In genomic region chr2:167784071-167784400, GRCh38 we compare ENCODE assay signal across 24 cellular contexts.
DNase-seq lines count a peak whose midpoint lies in the region; ATAC-seq, FAIRE-seq and TF ChIP-seq lines count a peak whose summit lies in the region.
"Had no signal": no experiment of that assay in that cellular context is flagged by ENCODE, and none has a peak within 500 bp of the region (broad histone marks: within the 10 kb centered on the region; RNA-seq: fewer than 3 reads in every experiment).

No MANE protein-coding gene starts in this region.

- H3K4me1 ChIP-seq in astrocyte (ENCODE audit: insufficient read depth, low read length) = peaks cover 15% of the 10 kb centered on the region
- H3K4me1 ChIP-seq in mesendoderm (ENCODE audit: control insufficient read depth, low read depth, low read length) = peaks cover 10% of the 10 kb centered on the region
- H3K4me1 ChIP-seq: ascending aorta had no signal

- H3K9me3 Mint-ChIP-seq in astrocyte (ENCODE audit: unreplicated experiment) (no peaks in the 10 kb centered on the region), type B pancreatic cell (no peaks in the 10 kb centered on the region)

- H3K4me3 Mint-ChIP-seq in astrocyte (ENCODE audit: unreplicated experiment) (no peak overlapping the region), type B pancreatic cell (peak overlapping the region; percentile 3)

- H3K27me3 Mint-ChIP-seq in astrocyte (ENCODE audit: low read depth, unreplicated experiment) (no peaks in the 10 kb centered on the region), type B pancreatic cell (no peaks in the 10 kb centered on the region)

- CTCF ChIA-PET in HEK293T (lab: Yijun Ruan, JAX) = no interaction called here

- H4K20me1 ChIP-seq in astrocyte (ENCODE audit: insufficient read depth, low read length) = no peaks in the 10 kb centered on the region

- no peaks in the 10 kb centered on the region for H3K9me3 ChIP-seq in astrocyte (ENCODE audit: insufficient read depth, low read depth, low read length)
- H3K9me3 ChIP-seq: ascending aorta had no signal

- H2BK5ac ChIP-seq in mesendoderm (ENCODE audit: low read length) = no peak overlapping the region

- WGBS in mesendoderm (ENCODE audit: extremely low coverage, insufficient coverage, low lambda C conversion rate) = no CpG with 5 or more reads among the region's 3 CpGs

- H3K4ac ChIP-seq in mesendoderm (ENCODE audit: low read depth, low read length) = no peak overlapping the region

- peak overlapping the region; percentile 95 for H3K27ac Mint-ChIP-seq in astrocyte (ENCODE audit: unreplicated experiment)
- H3K27ac Mint-ChIP-seq in type B pancreatic cell = peak overlapping the region; percentile 54

- H3K27me3 ChIP-seq in astrocyte (ENCODE audit: insufficient read depth, low read length) = no peaks in the 10 kb centered on the region
- no peaks in the 10 kb centered on the region for H3K27me3 ChIP-seq in mesendoderm (ENCODE audit: insufficient read depth, low read length, poor library complexity)
- H3K27me3 ChIP-seq: ascending aorta had no signal

- H3K56ac ChIP-seq in mesendoderm (ENCODE audit: low read length) = peak overlapping the region; percentile 26

- H3K79me2 ChIP-seq in astrocyte (ENCODE audit: insufficient read depth, low read length) (no peaks in the 10 kb centered on the region), mesendoderm (ENCODE audit: control insufficient read depth, insufficient read depth, low read length) (no peaks in the 10 kb centered on the region)
- H3K79me2 ChIP-seq: parathyroid adenoma had no signal

- H2BK120ac ChIP-seq in mesendoderm (ENCODE audit: low read depth, low read length) = no peak overlapping the region

- peak; percentile 13 for DNase-seq in NCI-H1092 treated with DMSO at 0.1 percent for 48 hours (lab: John Stamatoyannopoulos, UW)
- DNase-seq in NCI-H1092 (lab: John Stamatoyannopoulos, UW) = no peak
- no peak for DNase-seq in astrocyte (ENCODE audit: low read depth)
- DNase-seq in mesendoderm = no peak
- DNase-seq in type B pancreatic cell (ENCODE audit: extremely low spot score, unreplicated experiment) = no peak
- DNase-seq in NK-92 (lab: John Stamatoyannopoulos, UW; ENCODE audit: unreplicated experiment) = no peak
- no peak for DNase-seq in HEK293T (ENCODE audit: extremely low spot score)
- DNase-seq: activated CD4-positive, alpha-beta T cell treated with anti-CD3 and anti-CD28 coated beads, Interleukin-2, amount 50 U/mL, for 4 hours; activated naive CD4-positive, alpha-beta T cell treated with Interleukin-2 at 50 U/mL for 16 hours; activated T-cell treated with anti-CD3 and anti-CD28 coated beads for 4 hours; Calu3; cortex of kidney; Kasumi-1; left ventricle myocardium superior; NCI-H1694; NCI-H345; small intestine; stimulated activated CD8-positive, alpha-beta memory T cell treated with anti-CD3 and anti-CD28 coated beads, Interleukin-4, amount 100 ng/mL, for 48 hours had no signal

- no peaks in the 10 kb centered on the region for H3K79me1 ChIP-seq in mesendoderm (ENCODE audit: low read length)

- no peaks in the 10 kb centered on the region for H3K36me3 ChIP-seq in astrocyte (ENCODE audit: insufficient read depth, low read length)
- H3K36me3 ChIP-seq in mesendoderm (ENCODE audit: control insufficient read depth, insufficient read depth, low read length) = no peaks in the 10 kb centered on the region
- H3K36me3 ChIP-seq: ascending aorta had no signal

- H3K23ac ChIP-seq in mesendoderm (ENCODE audit: low read length) = no peak overlapping the region

- ATAC-seq in HG03457 (IDR thresholded peaks at IDR 0.05; ENCODE audit: unreplicated experiment) = no peak
- ATAC-seq: left ventricle myocardium superior had no signal

- TF ChIP-seq CTCF in astrocyte (IDR thresholded peaks at IDR 0.05; ENCODE audit: insufficient read depth, low read depth, low read length) = no peak
- TF ChIP-seq CTCF in type B pancreatic cell (conservative IDR thresholded peaks at IDR 0.05) = no peak

- H3K4me3 ChIP-seq in astrocyte (ENCODE audit: insufficient read depth, low read depth, low read length) (no peak overlapping the region), mesendoderm (ENCODE audit: low read length) (no peak overlapping the region)
- H3K4me3 ChIP-seq: ascending aorta had no signal

- POLR2A ChIA-PET in HEK293T (lab: Yijun Ruan, JAX) = no interaction called here

- peak overlapping the region; percentile 41 for H3K9ac ChIP-seq in astrocyte (ENCODE audit: low read length)
- no peak overlapping the region for H3K9ac ChIP-seq in mesendoderm (ENCODE audit: low read length)
- H3K9ac ChIP-seq: parathyroid adenoma had no signal

- peaks cover 27% of the 10 kb centered on the region for H3K4me1 Mint-ChIP-seq in astrocyte (ENCODE audit: low read depth, unreplicated experiment)
- H3K4me1 Mint-ChIP-seq in type B pancreatic cell (ENCODE audit: unreplicated experiment) = peaks cover 29% of the 10 kb centered on the region

- FAIRE-seq in astrocyte (lab: Jason Lieb, UNC) = no peak
- FAIRE-seq: endothelial cell of umbilical vein, GM19239, small intestine had no signal

- no peak overlapping the region for H2AFZ ChIP-seq in astrocyte (ENCODE audit: low read depth, low read length)

- H3K18ac ChIP-seq in mesendoderm (ENCODE audit: low read length) = no peak overlapping the region

- H4K8ac ChIP-seq in mesendoderm (ENCODE audit: low read depth, low read length) = no peak overlapping the region

- peak overlapping the region; percentile 60 for H3K4me2 ChIP-seq in astrocyte (ENCODE audit: low read length)
- no peak overlapping the region for H3K4me2 ChIP-seq in mesendoderm (ENCODE audit: low read length)

- H3K36me3 Mint-ChIP-seq in astrocyte (ENCODE audit: low read depth, unreplicated experiment) (no peaks in the 10 kb centered on the region), type B pancreatic cell (peaks cover 5% of the 10 kb centered on the region)

- no peak overlapping the region for H2BK15ac ChIP-seq in mesendoderm (replicated peaks; ENCODE audit: low read depth)

- H3K27ac ChIP-seq in astrocyte (ENCODE audit: low read depth, low read length) = peak overlapping the region; percentile 77
- H3K27ac ChIP-seq in mesendoderm (ENCODE audit: low read depth, low read length) = no peak overlapping the region
- H3K27ac ChIP-seq: 22Rv1, ascending aorta, parathyroid adenoma had no signal

- H4K5ac ChIP-seq in mesendoderm (ENCODE audit: low read length) = no peak overlapping the region

- H2AK5ac ChIP-seq in mesendoderm (ENCODE audit: low read length) = no peak overlapping the region

TF ChIP-seq in HEK293T, 16 proteins besides CTCF, POLR2A, EP300 and RAD21:
- TF ChIP-seq SUZ12 (IDR thresholded peaks at IDR 0.05) (no peak), L3MBTL2 (conservative IDR thresholded peaks at IDR 0.05) (no peak), ELF4 (IDR thresholded peaks at IDR 0.05) (no peak), CTBP1 (IDR thresholded peaks at IDR 0.05; ENCODE audit: borderline replicate concordance) (no peak), ZNF384 (IDR thresholded peaks at IDR 0.05) (no peak)
